In genomic region chr17:41928693-41929251, GRCh38 we compare ENCODE assay signal across 1 cellular context.
TF ChIP-seq lines count a peak whose summit lies in the region.

No MANE protein-coding gene starts in this region.

TF ChIP-seq in A549, 52 proteins besides CTCF, POLR2A, EP300 and RAD21 (continued from another document):
- TF ChIP-seq RARB (CRISPR knock-in tag; IDR thresholded peaks at IDR 0.05) (no peak), CEBPB (IDR thresholded peaks at IDR 0.05) (no peak), HEYL (CRISPR knock-in tag; IDR thresholded peaks at IDR 0.05) (no peak), EHMT2 (IDR thresholded peaks at IDR 0.05; ENCODE audit: low read depth) (no peak), KDM5A (IDR thresholded peaks at IDR 0.05) (no peak), CBX8 (IDR thresholded peaks at IDR 0.05) (no peak), RFX5 (IDR thresholded peaks at IDR 0.05) (no peak), NPAS2 (CRISPR knock-in tag; IDR thresholded peaks at IDR 0.05; ENCODE audit: borderline replicate concordance) (no peak)
